In genomic region chr2:171478345-171478744, GRCh38 we compare ENCODE assay signal across 1 cellular context.
TF ChIP-seq lines count a peak whose summit lies in the region.

No MANE protein-coding gene starts in this region.

TF ChIP-seq in endothelial cell of umbilical vein, 7 proteins besides CTCF, POLR2A, EP300 and RAD21:
- TF ChIP-seq GATA2 (IDR thresholded peaks at IDR 0.05; ENCODE audit: insufficient read depth, insufficient read length, low read depth, low read length) (peak; percentile 87), JUN (IDR thresholded peaks at IDR 0.05; ENCODE audit: borderline replicate concordance, insufficient read depth, insufficient read length, low read depth) (peak; percentile 78), MYC (IDR thresholded peaks at IDR 0.05; ENCODE audit: low read depth, low read length) (no peak), EZH2 (IDR thresholded peaks at IDR 0.05; ENCODE audit: borderline replicate concordance, low read depth, low read length, severe bottlenecking) (no peak), POLR2AphosphoS5 (IDR thresholded peaks at IDR 0.05; ENCODE audit: insufficient read depth, low read depth, low read length) (no peak), FOS (IDR thresholded peaks at IDR 0.05; ENCODE audit: borderline replicate concordance, insufficient read depth, low read length) (peak; percentile 82)
- TF ChIP-seq, protein P1, sequence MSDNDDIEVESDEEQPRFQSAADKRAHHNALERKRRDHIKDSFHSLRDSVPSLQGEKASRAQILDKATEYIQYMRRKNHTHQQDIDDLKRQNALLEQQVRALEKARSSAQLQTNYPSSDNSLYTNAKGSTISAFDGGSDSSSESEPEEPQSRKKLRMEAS (IDR thresholded peaks at IDR 0.05; ENCODE audit: insufficient read depth, insufficient read length) = no peak
